In the genomic region with DNA sequence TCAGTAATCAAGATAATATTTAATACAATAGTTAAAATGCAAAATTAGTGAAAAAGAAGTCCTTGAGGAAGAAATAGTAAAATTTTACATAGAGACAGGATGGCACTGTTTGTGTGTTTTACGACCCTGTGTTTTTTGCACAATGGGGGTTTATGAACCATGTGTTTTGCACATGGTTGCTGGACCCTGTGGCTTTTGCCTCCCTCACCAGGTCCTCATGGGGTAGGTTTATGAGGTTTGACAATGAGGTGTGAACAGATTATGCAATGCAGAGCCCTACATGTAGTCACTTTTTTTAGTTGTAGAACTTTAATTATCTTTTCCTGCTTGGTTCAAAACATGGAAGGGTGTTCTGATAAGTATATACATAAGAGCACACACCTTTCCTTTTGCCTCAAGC, we compare ENCODE assay signal across 32 cellular contexts.
"Had no signal": no experiment of that assay in that cellular context is flagged by ENCODE, and none has a peak within 500 bp of the region (broad histone marks: within the 10 kb centered on the region; RNA-seq: fewer than 3 reads in every experiment).

No MANE protein-coding gene starts in this region.

- FAIRE-seq: bronchial epithelial cell had no signal

- H3K27ac ChIP-seq: adrenal gland, ascending aorta, body of pancreas, brain microvascular endothelial cell, breast epithelium, cardiac muscle cell had no signal

- ATAC-seq: activated naive CD4-positive, alpha-beta T cell treated with anti-CD3 and anti-CD28 coated beads, Interleukin-2, amount 50 U/mL, for 72 hours; activated naive CD8-positive, alpha-beta T cell treated with anti-CD3 and anti-CD28 coated beads, Interleukin-2, amount 50 U/mL, for 24 hours; activated T-cell treated with anti-CD3 and anti-CD28 coated beads, Interleukin-2, amount 50 U/mL, for 4 hours; activated T-cell treated with anti-CD3 and anti-CD28 coated beads, Interleukin-2, amount 50 U/mL, for 72 hours; activated T-helper 17 cell treated with anti-CD3 and anti-CD28 coated beads, Interleukin-2, amount 50 U/mL, for 72 hours; body of pancreas had no signal

- DNase-seq: activated effector memory CD4-positive, alpha-beta T cell treated with anti-CD3 and anti-CD28 coated beads, Interleukin-2, amount 50 U/mL, for 16 hours; activated effector memory CD4-positive, alpha-beta T cell treated with Interleukin-2 at 50 U/mL for 16 hours; activated gamma-delta T cell; activated gamma-delta T cell treated with Interleukin-2 at 50 U/mL for 16 hours; activated naive CD4-positive, alpha-beta T cell; activated naive CD4-positive, alpha-beta T cell treated with anti-CD3 and anti-CD28 coated beads for 36 hours; activated naive CD4-positive, alpha-beta T cell treated with anti-CD3 and anti-CD28 coated beads, Interleukin-2, amount 10 ng/mL, durations not matched to agents 7 days and 5 days; activated naive CD4-positive, alpha-beta T cell treated with anti-CD3 and anti-CD28 coated beads, Interleukin-2, amount 50 U/mL, for 16 hours; activated naive CD4-positive, alpha-beta T cell treated with Interleukin-2 at 50 U/mL for 16 hours; activated naive CD8-positive, alpha-beta T cell treated with anti-CD3 and anti-CD28 coated beads for 36 hours; activated naive CD8-positive, alpha-beta T cell treated with anti-CD3 and anti-CD28 coated beads, Interleukin-2, amount 10 ng/mL, durations not matched to agents 7 days and 5 days; activated naive CD8-positive, alpha-beta T cell treated with anti-CD3 and anti-CD28 coated beads, Interleukin-2, amount 50 U/mL, for 24 hours; activated T-cell treated with anti-CD3 and anti-CD28 coated beads, Interleukin-2, amount 50 U/mL, for 24 hours; activated T-cell treated with anti-CD3 and anti-CD28 coated beads, Interleukin-2, amount 50 U/mL, for 4 hours; activated T-cell treated with anti-CD3 and anti-CD28 coated beads, Interleukin-2, amount 50 U/mL, for 48 hours; activated T-cell treated with anti-CD3 and anti-CD28 coated beads, Interleukin-2, amount 50 U/mL, for 72 hours; adrenal gland; amniotic stem cell; amygdala; anterior cingulate cortex; aorta; body of pancreas; brain microvascular endothelial cell; caudate nucleus; central memory CD4-positive, alpha-beta T cell; cerebellar nuclear complex had no signal

- H3K9me3 ChIP-seq: adrenal gland, ascending aorta, body of pancreas, breast epithelium had no signal

- H3K4me1 ChIP-seq: adrenal gland, ascending aorta, body of pancreas, breast epithelium had no signal

- H3K27me3 ChIP-seq: adrenal gland, ascending aorta, body of pancreas, brain microvascular endothelial cell, breast epithelium, cardiac muscle cell had no signal

- H3K36me3 ChIP-seq: adrenal gland, ascending aorta, brain microvascular endothelial cell, breast epithelium, cardiac muscle cell had no signal

- H3K4me3 ChIP-seq: adrenal gland, ascending aorta, body of pancreas, breast epithelium, cardiac muscle cell had no signal
